In genomic region chr11:13713982-13714381, GRCh38 we compare ENCODE assay signal across 22 cellular contexts. TPM values are rescaled to one million over a fixed set of nuclear protein-coding genes. Genes with fewer than 3 reads are reported as not detected.
A peak's percentile ranks its signal among the peaks of the same experiment; 100 is the strongest.
DNase-seq lines count a peak whose midpoint lies in the region; ATAC-seq, FAIRE-seq and TF ChIP-seq lines count a peak whose summit lies in the region.
"Had no signal": no experiment of that assay in that cellular context is flagged by ENCODE, and none has a peak within 500 bp of the region (broad histone marks: within the 10 kb centered on the region; RNA-seq: fewer than 3 reads in every experiment).

No MANE protein-coding gene starts in this region.

- H3K4me3 ChIP-seq in GM12878, result no peak overlapping the region

- no peak for TF ChIP-seq EP300 in GM12878 (IDR thresholded peaks at IDR 0.05; ENCODE audit: borderline replicate concordance in 1 of 2, control insufficient read depth in 1 of 2, low read depth in 2 of 2, low read length in 2 of 2)

- H2AFZ ChIP-seq in GM12878 (ENCODE audit: control insufficient read depth, low read depth, low read length), result no peak overlapping the region

- RAD21 ChIA-PET in GM12878 (lab: Charles Lee; ENCODE audit: unreplicated experiment), result no interaction called here

- no peaks in the 10 kb centered on the region for H3K9me3 ChIP-seq in GM12878 (replicated peaks; ENCODE audit: control insufficient read depth, insufficient read depth, low read length)

- CTCF ChIA-PET in GM12878 (lab: Yijun Ruan, JAX), result interaction anchor here (1.0 kb wide), 1 partner anchor 47 kb away, joined by 4 read pairs; no protein-coding TSS in a partner anchor

- POLR2A ChIA-PET in GM12878 (lab: Charles Lee), result no interaction called here

- TF ChIP-seq CTCF in GM12878 (IDR thresholded peaks at IDR 0.05 in 2 of 3, conservative IDR thresholded peaks at IDR 0.05 in 1 of 3; ENCODE audit: control insufficient read depth in 2 of 3, extremely low read depth in 1 of 3, insufficient read depth in 1 of 3, low read depth in 3 of 3, low read length in 3 of 3), result no peak

- SMC1A ChIA-PET in GM12878 (lab: Charles Lee; ENCODE audit: uncharacterized antibody, unreplicated experiment), result interaction anchor here (0.9 to 1.9 kb wide), 2 partner anchors 11 to 41 kb away, joined by 3 to 4 read pairs; no protein-coding TSS in a partner anchor

- 56% methylated on average over 2 of the region's 2 CpGs for WGBS in GM12878 (ENCODE audit: insufficient coverage, insufficient replicate concordance, low lambda C conversion rate, missing lambda C conversion rate)

- no TSS peak for BruUV-seq in GM12878 (replicated peaks; lab: Mats Ljungman, UMichigan)

- TF ChIP-seq POLR2A in GM12878 (IDR thresholded peaks at IDR 0.05; ENCODE audit: low read depth, low read length), result no peak

- no peaks in the 10 kb centered on the region for H3K4me1 ChIP-seq in GM12878 (ENCODE audit: control insufficient read depth, insufficient read depth, low read length)

- no peak overlapping the region for H3K9ac ChIP-seq in GM12878 (ENCODE audit: control insufficient read depth, insufficient read depth, low read length)

- intact Hi-C loops in GM12878 (cut with micrococcal nuclease; ENCODE audit: unreplicated experiment), result no loop called here

- FAIRE-seq in GM19239 (lab: Jason Lieb, UNC) (peak; percentile 53), GM12878 (lab: Jason Lieb, UNC) (no peak)
- FAIRE-seq: D721Med had no signal

- no peaks in the 10 kb centered on the region for H3K79me2 ChIP-seq in GM12878 (ENCODE audit: control insufficient read depth, insufficient read depth, low read length)

- H3K4me2 ChIP-seq in GM12878 (ENCODE audit: control insufficient read depth, insufficient read depth), result no peak overlapping the region

- no peaks in the 10 kb centered on the region for H3K27me3 ChIP-seq in GM12878 (replicated peaks in 1 of 2; ENCODE audit: control insufficient read depth in 2 of 2, insufficient read depth in 2 of 2, low read length in 1 of 2)

- ATAC-seq in HG02759 (IDR thresholded peaks at IDR 0.05; ENCODE audit: unreplicated experiment), result peak; percentile 58
- peak; percentile 49 for ATAC-seq in HG03469 (IDR thresholded peaks at IDR 0.05; ENCODE audit: unreplicated experiment)
- ATAC-seq in GM12878, result no peak
- ATAC-seq in GM21576 (IDR thresholded peaks at IDR 0.05; ENCODE audit: unreplicated experiment), result no peak
- ATAC-seq in HG03520 (IDR thresholded peaks at IDR 0.05; ENCODE audit: unreplicated experiment), result no peak
- ATAC-seq: HCT116 had no signal

- no peak for TF ChIP-seq RAD21 in GM12878 (IDR thresholded peaks at IDR 0.05; ENCODE audit: insufficient read depth, low read depth, low read length)

- H3K27ac ChIP-seq in GM12878 (ENCODE audit: control insufficient read depth, insufficient read depth), result no peak overlapping the region
- H3K27ac ChIP-seq: C4-2B had no signal

- H3K36me3 ChIP-seq in GM12878 (ENCODE audit: control insufficient read depth in 2 of 2, insufficient read depth in 2 of 2, low read length in 1 of 2), result peaks cover 2 to 9% of the 10 kb centered on the region in 2 experiments; a peak in 3 of 4 replicates

- no peak for DNase-seq in GM19239 (ENCODE audit: insufficient read length, low spot score)
- DNase-seq in GM12878 (ENCODE audit: low read depth, low spot score), result no peak
- no peak for DNase-seq in HK-2 (ENCODE audit: unreplicated experiment)
- DNase-seq in HuH-7 (ENCODE audit: low spot score), result no peak
- DNase-seq: AML-193; DMS79; GOT3; IMR-90; NCI-H1092; NCI-H2081; NCI-H2171 treated with DMSO at 0.1 percent for 48 hours; NCI-H446 treated with DMSO at 0.1 percent for 48 hours; NK-92 treated with Interleukin-12 subunit alpha and Interleukin-12 subunit beta, amount 100 ng/mL, for 24 hours; T-helper 1 cell; T-helper 9 cell had no signal

- H4K20me1 ChIP-seq in GM12878 (ENCODE audit: control insufficient read depth, insufficient read depth), result no peaks in the 10 kb centered on the region

- in situ Hi-C loops in GM12878 (cut with MboI), result no loop called here

TF ChIP-seq in GM12878, 131 proteins besides CTCF, POLR2A, EP300 and RAD21:
- TF ChIP-seq TAF1 (IDR thresholded peaks at IDR 0.05; ENCODE audit: borderline replicate concordance, low read depth, low read length) (no peak), SPI1 (IDR thresholded peaks at IDR 0.05; ENCODE audit: borderline replicate concordance, insufficient read depth, low read depth, low read length) (peak; percentile 36; the same call in 1 of the 2 replicates), MEF2A (IDR thresholded peaks at IDR 0.05; ENCODE audit: insufficient read depth, low read depth, low read length) (no peak), WRNIP1 (IDR thresholded peaks at IDR 0.05; ENCODE audit: borderline replicate concordance, low read depth, low read length) (no peak)

RNA-seq across cellular contexts. Expression of gene FAR1, which starts 45.5 kb away (rescaled TPM):
- 304 and 312 TPM in 2 replicates for total RNA-seq in GM12878 (2013; cell fraction: nucleolus; rRNA removed)
- total RNA-seq in GM12878 (2014; rRNA removed), result 27.3 and 32.8 TPM in 2 replicates
- 39.2 and 41.5 TPM in 2 replicates for total RNA-seq in GM12878 (2014; rRNA removed; fragmentation: Illumina TruSeq; extraction: Trizol)
- total RNA-seq in GM12878 (2021), result 37.8 and 42.7 TPM in 2 replicates
- 6.7 TPM for polyA plus RNA-seq in GM12878 (2011; ENCODE audit: low read depth)
- polyA plus RNA-seq in GM12878 (2011; rRNA removed), result 73.9 and 118 TPM in 2 replicates
- 29.0 and 29.8 TPM in 2 replicates for polyA plus RNA-seq in GM12878 (2011; cell fraction: cytosol; rRNA removed)
- polyA plus RNA-seq in GM12878 (2011; cell fraction: nucleus; rRNA removed), result 77.4 and 83.8 TPM in 2 replicates
- 13.0 and 14.5 TPM in 2 replicates for polyA plus RNA-seq in GM12878 (2012)
- 41.1 and 54.7 TPM in 2 replicates for polyA plus RNA-seq in GM12878 (2014; fragmentation: Illumina TruSeq; extraction: Trizol)
- 10 to 100 TPM; 10.1 to 11.5 TPM for polyA plus RNA-seq in GM12878 (2014; fragmentation: Nextera tagmentation; extraction: Ambion mirVana)
- polyA plus RNA-seq in GM12878 (2014; rRNA removed), result 27.4 and 29.8 TPM in 2 replicates
- 10 to 100 TPM; 30.3 to 31.2 TPM for polyA plus RNA-seq in GM12878 (2016; fragmentation: Nextera tagmentation; extraction: Ambion mirVana)
- polyA minus RNA-seq in GM12878 (2011; rRNA and poly(A)+ RNA removed), result 72.1 and 117 TPM in 2 replicates
- 24.2 and 26.6 TPM in 2 replicates for polyA minus RNA-seq in GM12878 (2011; cell fraction: cytosol; rRNA and poly(A)+ RNA removed)
- 48.6 and 56.4 TPM in 2 replicates for polyA minus RNA-seq in GM12878 (2011; cell fraction: nucleus; rRNA and poly(A)+ RNA removed)

Comparison
In these comparisons a context has a peak if more than half of its experiments do, and no peak if none do; other contexts are left out.
1. ATAC-seq: peak in HG02759 (single experiment) and HG03469 (single experiment); none in GM12878 (single experiment), GM21576 (single experiment) and HG03520 (single experiment).